In genomic region chr15:88906130-88906529, GRCh38 we compare ENCODE assay signal across 17 cellular contexts. TPM values are rescaled to one million over a fixed set of nuclear protein-coding genes. Genes with fewer than 3 reads are reported as not detected.
A peak's percentile ranks its signal among the peaks of the same experiment; 100 is the strongest.
DNase-seq lines count a peak whose midpoint lies in the region; ATAC-seq and TF ChIP-seq lines count a peak whose summit lies in the region.
"Had no signal": no experiment of that assay in that cellular context is flagged by ENCODE, and none has a peak within 500 bp of the region (broad histone marks: within the 10 kb centered on the region; RNA-seq: fewer than 3 reads in every experiment).

No MANE protein-coding gene starts in this region.

- peaks cover 1% of the 10 kb centered on the region for H3K36me3 Mint-ChIP-seq in T-helper 17 cell (ENCODE audit: low read depth)
- H3K36me3 Mint-ChIP-seq in naive thymus-derived CD8-positive, alpha-beta T cell, result peaks cover 0 to 19% (median 1%) of the 10 kb centered on the region in 3 donors
- no peaks in the 10 kb centered on the region for H3K36me3 Mint-ChIP-seq in natural killer cell treated with Interleukin-12 subunit alpha and Interleukin-12 subunit beta and Interleukin-15 and Interleukin-18, amount 100 ng/mL, for 72 hours

- TF ChIP-seq CTCF in right atrium auricular region (IDR thresholded peaks at IDR 0.05), result no peak

- DNase-seq in right atrium auricular region (ENCODE audit: low spot score) (no peak), left cardiac atrium (no peak), T-helper 17 cell (no peak), NCI-H1417 treated with DMSO at 0.1 percent for 48 hours (lab: John Stamatoyannopoulos, UW) (no peak)
- no peak for DNase-seq in naive thymus-derived CD8-positive, alpha-beta T cell
- DNase-seq in natural killer cell treated with Interleukin-12 subunit alpha and Interleukin-12 subunit beta and Interleukin-15 and Interleukin-18, amount 100 ng/mL, for 72 hours (ENCODE audit: low spot score), result no peak
- DNase-seq: BE2C, MM.1S, NCI-H1105 treated with DMSO at 0.1 percent for 48 hours, NCI-H187 treated with DMSO at 0.1 percent for 48 hours, NCI-H2171, NCI-H446 treated with DMSO at 0.1 percent for 48 hours, NCI-H748 treated with DMSO at 0.1 percent for 48 hours, PC-9 had no signal

- intact Hi-C loops in left cardiac atrium (cut with DNase I), result loop anchor here in 1 of 2 donors (5.0 kb wide), 1 partner anchor 96 kb away; no protein-coding TSS in a partner anchor

- POLR2A ChIA-PET in naive thymus-derived CD8-positive, alpha-beta T cell (lab: Charles Lee), result interaction anchor here (0.5 to 2.9 kb wide), 4 partner anchors 9 to 337 kb away, joined by 3 to 12 read pairs (median 6); partner anchors contain the start of gene FANCI

- peak overlapping the region; percentile 100 for H3K27ac Mint-ChIP-seq in T-helper 17 cell
- H3K27ac Mint-ChIP-seq in naive thymus-derived CD8-positive, alpha-beta T cell, result peak overlapping the region; percentile 48 to 98 (median 96)
- no peak overlapping the region for H3K27ac Mint-ChIP-seq in natural killer cell treated with Interleukin-12 subunit alpha and Interleukin-12 subunit beta and Interleukin-15 and Interleukin-18, amount 100 ng/mL, for 72 hours

- H3K36me3 ChIP-seq in right atrium auricular region, result peaks cover 88% of the 10 kb centered on the region
- H3K36me3 ChIP-seq: BE2C had no signal

- peak overlapping the region; percentile 32 to 66 for H3K27ac ChIP-seq in right atrium auricular region
- H3K27ac ChIP-seq: PC-9 had no signal

- no peaks in the 10 kb centered on the region for H3K27me3 Mint-ChIP-seq in T-helper 17 cell
- no peaks in the 10 kb centered on the region for H3K27me3 Mint-ChIP-seq in naive thymus-derived CD8-positive, alpha-beta T cell
- H3K27me3 Mint-ChIP-seq in natural killer cell treated with Interleukin-12 subunit alpha and Interleukin-12 subunit beta and Interleukin-15 and Interleukin-18, amount 100 ng/mL, for 72 hours, result no peaks in the 10 kb centered on the region

- peaks cover 45% of the 10 kb centered on the region for H3K4me1 Mint-ChIP-seq in T-helper 17 cell
- H3K4me1 Mint-ChIP-seq in naive thymus-derived CD8-positive, alpha-beta T cell, result peaks cover 33 to 75% (median 61%) of the 10 kb centered on the region in 4 donors
- peaks cover 10 to 16% of the 10 kb centered on the region in 2 donors for H3K4me1 Mint-ChIP-seq in natural killer cell treated with Interleukin-12 subunit alpha and Interleukin-12 subunit beta and Interleukin-15 and Interleukin-18, amount 100 ng/mL, for 72 hours (ENCODE audit: low read depth in 2 of 2)

- no peak overlapping the region for H3K4me3 Mint-ChIP-seq in T-helper 17 cell
- H3K4me3 Mint-ChIP-seq in naive thymus-derived CD8-positive, alpha-beta T cell, result no peak overlapping the region
- H3K4me3 Mint-ChIP-seq in natural killer cell treated with Interleukin-12 subunit alpha and Interleukin-12 subunit beta and Interleukin-15 and Interleukin-18, amount 100 ng/mL, for 72 hours, result no peak overlapping the region

- peaks cover 0 to 73% of the 10 kb centered on the region in 2 donors for H3K4me1 ChIP-seq in right atrium auricular region
- H3K4me1 ChIP-seq: BE2C had no signal

- H3K9me3 Mint-ChIP-seq in naive thymus-derived CD8-positive, alpha-beta T cell, result no peaks in the 10 kb centered on the region
- H3K9me3 Mint-ChIP-seq in natural killer cell treated with Interleukin-12 subunit alpha and Interleukin-12 subunit beta and Interleukin-15 and Interleukin-18, amount 100 ng/mL, for 72 hours, result no peaks in the 10 kb centered on the region

- ATAC-seq in left cardiac atrium (no peak), T-helper 17 cell (no peak), HG02938 (IDR thresholded peaks at IDR 0.05; ENCODE audit: unreplicated experiment) (no peak)
- ATAC-seq in naive thymus-derived CD8-positive, alpha-beta T cell, result no peak
- no peak for ATAC-seq in natural killer cell treated with Interleukin-12 subunit alpha and Interleukin-12 subunit beta and Interleukin-15 and Interleukin-18, amount 100 ng/mL, for 72 hours
- ATAC-seq: HepG2, Right ventricle myocardium inferior had no signal

- H3K4me3 ChIP-seq in right atrium auricular region, result no peak overlapping the region
- H3K4me3 ChIP-seq: PC-9 had no signal

- H3K9me3 ChIP-seq in right atrium auricular region, result no peaks in the 10 kb centered on the region
- H3K9me3 ChIP-seq in T-helper 17 cell (ENCODE audit: control insufficient read depth, low read length, poor library complexity, severe bottlenecking), result no peaks in the 10 kb centered on the region
- H3K9me3 ChIP-seq: BE2C had no signal

- no peaks in the 10 kb centered on the region for H3K27me3 ChIP-seq in right atrium auricular region
- H3K27me3 ChIP-seq: BE2C had no signal

RNA-seq across cellular contexts. Expression of gene MFGE8, which starts 7.0 kb away (rescaled TPM):
- total RNA-seq in right atrium auricular region, result 100 to 1,000 TPM; 341 to 552 TPM
- total RNA-seq in left cardiac atrium, result 100 to 1,000 TPM; 250 to 412 TPM
- total RNA-seq in T-helper 17 cell, result 10 to 100 TPM; 69.1 to 77.8 TPM
- total RNA-seq in naive thymus-derived CD8-positive, alpha-beta T cell, result 100 to 1,000 TPM; 229 to 235 TPM
- 10 to 100 TPM in 1 of 3 donors, 1 to 10 TPM in 2; 3.4 to 11.2 (median 7.4) TPM for polyA plus RNA-seq in naive thymus-derived CD8-positive, alpha-beta T cell
- total RNA-seq in natural killer cell treated with Interleukin-12 subunit alpha and Interleukin-12 subunit beta and Interleukin-15 and Interleukin-18, amount 100 ng/mL, for 72 hours, result 10 to 100 TPM; 10.9 to 46.2 TPM

RNA-seq across cellular contexts. Expression of gene HAPLN3, which starts 10.8 kb away (rescaled TPM):
- total RNA-seq in right atrium auricular region, result 1 to 10 TPM; 3.2 to 3.6 TPM
- 1 to 10 TPM; 3.3 to 7.2 TPM for total RNA-seq in left cardiac atrium
- total RNA-seq in T-helper 17 cell, result 100 to 1,000 TPM; 103 to 105 TPM
- 10 to 100 TPM; 90.1 to 91.9 TPM for total RNA-seq in naive thymus-derived CD8-positive, alpha-beta T cell
- polyA plus RNA-seq in naive thymus-derived CD8-positive, alpha-beta T cell, result 10 to 100 TPM; 19.2 to 35.1 (median 31.1) TPM
- total RNA-seq in natural killer cell treated with Interleukin-12 subunit alpha and Interleukin-12 subunit beta and Interleukin-15 and Interleukin-18, amount 100 ng/mL, for 72 hours, result 100 to 1,000 TPM; 138 to 203 TPM
- total RNA-seq: HepG2 had no signal

Comparison
In these comparisons a context has a peak if more than half of its experiments do, and no peak if none do; other contexts are left out.
1. H3K27ac Mint-ChIP-seq: peak in T-helper 17 cell (single experiment) and naive thymus-derived CD8-positive, alpha-beta T cell (10 of 10); none in natural killer cell treated with Interleukin-12 subunit alpha and Interleukin-12 subunit beta and Interleukin-15 and Interleukin-18, amount 100 ng/mL, for 72 hours (0 of 2).
2. RNA of gene HAPLN3, which starts 10.8 kb away (total RNA-seq): 138 to 203 TPM in natural killer cell treated with Interleukin-12 subunit alpha and Interleukin-12 subunit beta and Interleukin-15 and Interleukin-18, amount 100 ng/mL, for 72 hours, 103 to 105 TPM in T-helper 17 cell and 90.1 to 91.9 TPM in naive thymus-derived CD8-positive, alpha-beta T cell; 3.3 to 7.2 TPM in left cardiac atrium and 3.2 to 3.6 TPM in right atrium auricular region; every median in the first group is over 10 times any median in the second.